Comparison of ENCODE assay signal across 10 cellular contexts in genomic region chr10:48456361-48456804, GRCh38.
DNase-seq lines count a peak whose midpoint lies in the region; ATAC-seq and TF ChIP-seq lines count a peak whose summit lies in the region.
"Had no signal": no experiment of that assay in that cellular context is flagged by ENCODE, and none has a peak within 500 bp of the region (broad histone marks: within the 10 kb centered on the region; RNA-seq: fewer than 3 reads in every experiment).

No MANE protein-coding gene starts in this region.

- no peak overlapping the region for H3K27ac ChIP-seq in DND-41 (ENCODE audit: low read length)
- peak overlapping the region; percentile 23 for H3K27ac ChIP-seq in neutrophil
- no peak overlapping the region for H3K27ac ChIP-seq in esophagus squamous epithelium

- H3K9me3 ChIP-seq in DND-41 (ENCODE audit: insufficient read depth, low read length, severe bottlenecking): no peaks in the 10 kb centered on the region
- H3K9me3 ChIP-seq in neutrophil: no peaks in the 10 kb centered on the region
- no peaks in the 10 kb centered on the region for H3K9me3 ChIP-seq in esophagus squamous epithelium

- 0 out of 2 replicates have a peak, but pooled peaks cover 6% of the 10 kb centered on the region for H4K20me1 ChIP-seq in DND-41 (ENCODE audit: insufficient read depth, low read length)

- no peak for TF ChIP-seq CTCF in DND-41 (IDR thresholded peaks at IDR 0.05; ENCODE audit: borderline replicate concordance, extremely low read depth, low read length, poor library complexity, severe bottlenecking)
- no peak for TF ChIP-seq CTCF in neutrophil (IDR thresholded peaks at IDR 0.05)
- no peak for TF ChIP-seq CTCF in esophagus squamous epithelium (IDR thresholded peaks at IDR 0.05)

- H3K27me3 ChIP-seq in DND-41 (ENCODE audit: insufficient read depth, low read length, poor library complexity) (no peaks in the 10 kb centered on the region), neutrophil (no peaks in the 10 kb centered on the region), esophagus squamous epithelium (peaks cover 0 to 15% (median 0%) of the 10 kb centered on the region in 4 donors)

- no peak for TF ChIP-seq POLR2A in esophagus squamous epithelium (IDR thresholded peaks at IDR 0.05)

- H3K36me3 ChIP-seq in DND-41 (ENCODE audit: insufficient read depth, low read length) (no peaks in the 10 kb centered on the region), neutrophil (no peaks in the 10 kb centered on the region), esophagus squamous epithelium (no peaks in the 10 kb centered on the region)

- no peak overlapping the region for H2AFZ ChIP-seq in DND-41 (ENCODE audit: low read depth, low read length)

- H3K4me2 ChIP-seq in DND-41 (ENCODE audit: insufficient read depth, low read length): no peak overlapping the region

- intact Hi-C loops in esophagus squamous epithelium (cut with DNase I): no loop called here

- DNase-seq in DND-41 (peak; percentile 1), NOMO-1 (lab: John Stamatoyannopoulos, UW; ENCODE audit: unreplicated experiment in 2 of 2) (peak; percentile 84), germinal center (ENCODE audit: low spot score) (peak; percentile 32), esophagus squamous epithelium (lab: John Stamatoyannopoulos, UW) (no peak), AG20443 (ENCODE audit: low spot score) (no peak), SHP77 (lab: John Stamatoyannopoulos, UW) (no peak)
- DNase-seq in activated CD4-positive, alpha-beta T cell treated with anti-CD3 and anti-CD28 coated beads, Interleukin-2, amount 50 U/mL, for 1 hour: no peak
- DNase-seq: stimulated activated CD4-positive, alpha-beta T cell treated with anti-CD3 and anti-CD28 coated beads, Interleukin-1b, Interleukin-23, amount 100 ng/mL, for 48 hours; T-helper 17 cell had no signal

- no peaks in the 10 kb centered on the region for H3K4me1 ChIP-seq in DND-41 (ENCODE audit: insufficient read depth, low read length)
- H3K4me1 ChIP-seq in neutrophil (ENCODE audit: control insufficient read depth in 1 of 2, insufficient read depth in 1 of 2, low read depth in 1 of 2, low read length in 1 of 2): peaks cover 9 to 16% of the 10 kb centered on the region in 2 experiments
- H3K4me1 ChIP-seq in esophagus squamous epithelium: peaks cover 0 to 11% (median 0%) of the 10 kb centered on the region in 3 donors

- H3K9ac ChIP-seq in DND-41 (ENCODE audit: low read depth, low read length): no peak overlapping the region

- 53 to 54% methylated on average over 3 to 5 of the region's 9 CpGs for WGBS in esophagus squamous epithelium, 2 donors

- no peaks in the 10 kb centered on the region for H3K79me2 ChIP-seq in DND-41 (ENCODE audit: insufficient read depth, low read length)

- ATAC-seq in DND-41 (ENCODE audit: insufficient read depth, low read depth): no peak
- ATAC-seq: T-helper 17 cell had no signal

- H3K4me3 ChIP-seq in DND-41 (ENCODE audit: low read depth in 1 of 2, low read length in 2 of 2): no peak overlapping the region
- H3K4me3 ChIP-seq in neutrophil (ENCODE audit: low read depth in 1 of 2, low read length in 1 of 2): peak overlapping the region; percentile 5 to 53
- H3K4me3 ChIP-seq in esophagus squamous epithelium: no peak overlapping the region

Comparison
In these comparisons a context has a peak if more than half of its experiments do, and no peak if none do; other contexts are left out.
1. DNase-seq: peak in DND-41 (single experiment), NOMO-1 (2 of 2) and germinal center (single experiment); none in esophagus squamous epithelium (single experiment), activated CD4-positive, alpha-beta T cell treated with anti-CD3 and anti-CD28 coated beads, Interleukin-2, amount 50 U/mL, for 1 hour (single experiment), AG20443 (single experiment) and SHP77 (0 of 2).
2. H3K4me3 ChIP-seq: peak in neutrophil (2 of 2); none in DND-41 (0 of 2) and esophagus squamous epithelium (0 of 4).